Comparison of ENCODE assay signal across 8 cellular contexts in genomic region chr12:6533653-6534157, GRCh38. TPM values are rescaled to one million over a fixed set of nuclear protein-coding genes. Genes with fewer than 3 reads are reported as not detected.
DNase-seq lines count a peak whose midpoint lies in the region; ATAC-seq, FAIRE-seq and TF ChIP-seq lines count a peak whose summit lies in the region.

No MANE protein-coding gene starts in this region.

- no peak for TF ChIP-seq POLR2A in prostate gland (IDR thresholded peaks at IDR 0.05)

- intact Hi-C loops in right cardiac atrium (cut with DNase I) (no loop called here), prostate gland (cut with DNase I) (loop anchor here (2.0 kb wide), 1 partner anchor 41 kb away; the partner anchor contains the start of gene MRPL51)

- no peak for FAIRE-seq in RCC 7860 (lab: Jason Lieb, UNC)

- H3K27me3 ChIP-seq in right cardiac atrium (ENCODE audit: control insufficient read depth, insufficient read depth) (no peaks in the 10 kb centered on the region), prostate gland (replicated peaks; ENCODE audit: insufficient read depth) (no peaks in the 10 kb centered on the region)

- no peak for TF ChIP-seq CTCF in HFF-Myc (IDR thresholded peaks at IDR 0.05; ENCODE audit: low read depth, low read length, missing control alignments)
- no peak for TF ChIP-seq CTCF in prostate gland (IDR thresholded peaks at IDR 0.05)

- peaks cover 7% of the 10 kb centered on the region for H3K4me1 ChIP-seq in right cardiac atrium (ENCODE audit: control insufficient read depth, insufficient read depth, low read length)
- peaks cover 12% of the 10 kb centered on the region for H3K4me1 ChIP-seq in prostate gland (replicated peaks)

- DNase-seq in activated T-cell treated with anti-CD3 and anti-CD28 coated beads for 48 hours (ENCODE audit: low read depth): peak; percentile 58
- DNase-seq in activated T-cell treated with anti-CD3 and anti-CD28 coated beads, Interleukin-2, amount 50 U/mL, for 1 hour: no peak
- DNase-seq in HFF-Myc (ENCODE audit: extremely low read depth, low read depth): no peak
- peak; percentile 92 for DNase-seq in M059J (ENCODE audit: low read depth)
- peak; percentile 78 for DNase-seq in RCC 7860 (ENCODE audit: low spot score)
- peak in 56 of 58 donors; percentile 77 to 96 (median 92) for DNase-seq in anterior cingulate cortex (lab: John Stamatoyannopoulos, UW)
- peak; percentile 80 to 92 (median 90) for DNase-seq in right cardiac atrium
- DNase-seq in prostate gland (ENCODE audit: low spot score): peak; percentile 48

- peak; percentile 52 to 61 for ATAC-seq in right cardiac atrium

- peaks cover 8 to 22% of the 10 kb centered on the region in 2 donors for H3K36me3 ChIP-seq in prostate gland

- peak overlapping the region; percentile 97 for H3K27ac ChIP-seq in right cardiac atrium (ENCODE audit: low read length)
- peak overlapping the region; percentile 90 to 93 for H3K27ac ChIP-seq in prostate gland

- under 1% methylated on average over 23 of the region's 23 CpGs for WGBS in right cardiac atrium
- WGBS in prostate gland: under 1% methylated on average over 22 of the region's 23 CpGs

- H3K9me3 ChIP-seq in right cardiac atrium (ENCODE audit: control insufficient read depth, low read length) (no peaks in the 10 kb centered on the region), prostate gland (no peaks in the 10 kb centered on the region)

- H3K4me3 ChIP-seq in HFF-Myc (replicated peaks; ENCODE audit: low read depth, low read length) (peak overlapping the region; percentile 82), right cardiac atrium (ENCODE audit: low read length) (peak overlapping the region; percentile 71), prostate gland (peak overlapping the region; percentile 67 to 90)

RNA-seq across cellular contexts. Expression of gene GAPDH, which starts 0.6 kb away (rescaled TPM):
- 6,702 and 8,157 TPM in 2 replicates for total RNA-seq in M059J (2014; rRNA removed; shearing (Covaris generic))
- total RNA-seq in right cardiac atrium (1,000 to 10,000 TPM; 3,735 to 4,618 (median 3,904) TPM), prostate gland (1,000 to 10,000 TPM; 1,469 to 2,105 TPM)
- 4,983 TPM for polyA plus RNA-seq in right cardiac atrium

RNA-seq across cellular contexts. Expression of gene IFFO1, which starts 22.1 kb away (rescaled TPM):
- total RNA-seq in M059J (2014; rRNA removed; shearing (Covaris generic)): 5.4 and 13.4 TPM in 2 replicates
- total RNA-seq in right cardiac atrium (10 to 100 TPM; 15.1 to 23.6 (median 19.1) TPM), prostate gland (10 to 100 TPM in 1 of 2 donors, 1 to 10 TPM in 1; 4.8 to 22.9 TPM)
- polyA plus RNA-seq in right cardiac atrium: 15.7 TPM

RNA-seq across cellular contexts. Expression of gene NOP2, which starts 34.4 kb away (rescaled TPM):
- total RNA-seq in M059J (2014; rRNA removed; shearing (Covaris generic)): 29.8 and 47.0 TPM in 2 replicates
- total RNA-seq in right cardiac atrium: 10 to 100 TPM; 15.1 to 27.5 (median 16.5) TPM
- polyA plus RNA-seq in right cardiac atrium: 9.6 TPM
- total RNA-seq in prostate gland: 10 to 100 TPM; 14.5 to 42.9 TPM

RNA-seq across cellular contexts. Expression of gene NCAPD2, which starts 39.8 kb away (rescaled TPM):
- total RNA-seq in M059J (2014; rRNA removed; shearing (Covaris generic)): 61.8 and 117 TPM in 2 replicates
- total RNA-seq in right cardiac atrium (10 to 100 TPM; 13.5 to 16.8 (median 14.6) TPM), prostate gland (10 to 100 TPM; 86.7 to 99.0 TPM)
- 5.7 TPM for polyA plus RNA-seq in right cardiac atrium

RNA-seq across cellular contexts. Expression of gene MRPL51, which starts 40.6 kb away (rescaled TPM):
- 141 and 159 TPM in 2 replicates for total RNA-seq in M059J (2014; rRNA removed; shearing (Covaris generic))
- total RNA-seq in right cardiac atrium (100 to 1,000 TPM; 192 to 233 (median 213) TPM), prostate gland (10 to 100 TPM; 70.3 to 80.2 TPM)
- polyA plus RNA-seq in right cardiac atrium: 180 TPM

Comparison
In these comparisons a context has a peak if more than half of its experiments do, and no peak if none do; other contexts are left out.
1. DNase-seq: peak in activated T-cell treated with anti-CD3 and anti-CD28 coated beads for 48 hours (single experiment), M059J (single experiment), RCC 7860 (single experiment), anterior cingulate cortex (56 of 58), right cardiac atrium (3 of 3) and prostate gland (single experiment); none in activated T-cell treated with anti-CD3 and anti-CD28 coated beads, Interleukin-2, amount 50 U/mL, for 1 hour (single experiment) and HFF-Myc (single experiment).
2. Peak in every context shown above with its lines, with median percentiles within 50 percentile points of each other: H3K4me3 ChIP-seq.